ENCODE assay signal across 1 cellular context in genomic region chr2:191020742-191021381, GRCh38.
TF ChIP-seq lines count a peak whose summit lies in the region.

No MANE protein-coding gene starts in this region.

TF ChIP-seq in HepG2, 621 proteins besides CTCF, POLR2A, EP300 and RAD21 (continued from another document):
- TF ChIP-seq ZHX2 (IDR thresholded peaks at IDR 0.05; ENCODE audit: low read depth) (0 out of 2 replicates have a peak, but pooled peaks have one; percentile 28), ZHX2 (CRISPR knock-in tag; IDR thresholded peaks at IDR 0.05; ENCODE audit: borderline replicate concordance) (no peak), SOX13 (IDR thresholded peaks at IDR 0.05) (no peak), SOX13 (CRISPR knock-in tag; conservative IDR thresholded peaks at IDR 0.05 in 1 of 2, IDR thresholded peaks at IDR 0.05 in 1 of 2) (no peak), ZBTB34 (CRISPR knock-in tag; IDR thresholded peaks at IDR 0.05) (no peak), SNAI1 (CRISPR knock-in tag; IDR thresholded peaks at IDR 0.05; ENCODE audit: borderline replicate concordance) (no peak), SMAD1 (CRISPR knock-in tag; IDR thresholded peaks at IDR 0.05; ENCODE audit: borderline replicate concordance, low read depth) (no peak), ZNF362 (CRISPR knock-in tag; IDR thresholded peaks at IDR 0.05; ENCODE audit: borderline replicate concordance) (no peak), HNRNPK (IDR thresholded peaks at IDR 0.05; ENCODE audit: low read depth, low read length, poor library complexity, severe bottlenecking) (no peak), NCOR1 (IDR thresholded peaks at IDR 0.05; ENCODE audit: borderline replicate concordance, low read length) (no peak), CREB3 (CRISPR knock-in tag; IDR thresholded peaks at IDR 0.05) (no peak), MEF2D (CRISPR knock-in tag; IDR thresholded peaks at IDR 0.05) (no peak), ZHX1 (CRISPR knock-in tag; IDR thresholded peaks at IDR 0.05; ENCODE audit: low read depth) (no peak), SNRNP70 (IDR thresholded peaks at IDR 0.05; ENCODE audit: low read depth, low read length) (no peak), YEATS2 (CRISPR knock-in tag; IDR thresholded peaks at IDR 0.05; ENCODE audit: borderline replicate concordance) (no peak), ZKSCAN5 (CRISPR knock-in tag; IDR thresholded peaks at IDR 0.05) (no peak), ZNF253 (CRISPR knock-in tag; IDR thresholded peaks at IDR 0.05; ENCODE audit: borderline replicate concordance) (no peak), SAFB2 (CRISPR knock-in tag; IDR thresholded peaks at IDR 0.05; ENCODE audit: borderline replicate concordance, low read depth) (no peak), ZNF251 (CRISPR knock-in tag; IDR thresholded peaks at IDR 0.05) (no peak), ZNF275 (CRISPR knock-in tag; IDR thresholded peaks at IDR 0.05; ENCODE audit: borderline replicate concordance) (no peak; the same call in 1 of the 2 replicates), PHF5A (CRISPR knock-in tag; IDR thresholded peaks at IDR 0.05; ENCODE audit: low read depth, unreplicated experiment) (no peak), HMG20B (CRISPR knock-in tag; conservative IDR thresholded peaks at IDR 0.05) (0 out of 2 replicates have a peak, but pooled peaks have one; percentile 5), NCOA2 (CRISPR knock-in tag; IDR thresholded peaks at IDR 0.05) (no peak), PBX2 (CRISPR knock-in tag; IDR thresholded peaks at IDR 0.05) (no peak), FOXP4 (CRISPR knock-in tag; IDR thresholded peaks at IDR 0.05) (no peak), RARG (CRISPR knock-in tag; IDR thresholded peaks at IDR 0.05; ENCODE audit: low read depth) (no peak), HNRNPH1 (optimal IDR thresholded peaks at IDR 0.05; ENCODE audit: low read depth, low read length) (no peak), NR1H2 (CRISPR knock-in tag; IDR thresholded peaks at IDR 0.05; ENCODE audit: borderline replicate concordance, low read depth) (0 out of 2 replicates have a peak, but pooled peaks have one; percentile 0), ZNF101 (CRISPR knock-in tag; IDR thresholded peaks at IDR 0.05; ENCODE audit: borderline replicate concordance, low read depth) (0 out of 2 replicates have a peak, but pooled peaks have one; percentile 22), RNF219 (CRISPR knock-in tag; IDR thresholded peaks at IDR 0.05) (no peak; the same call in 1 of the 2 replicates), KDM6A (CRISPR knock-in tag; IDR thresholded peaks at IDR 0.05; ENCODE audit: low read depth) (no peak)
